In the genomic region with DNA sequence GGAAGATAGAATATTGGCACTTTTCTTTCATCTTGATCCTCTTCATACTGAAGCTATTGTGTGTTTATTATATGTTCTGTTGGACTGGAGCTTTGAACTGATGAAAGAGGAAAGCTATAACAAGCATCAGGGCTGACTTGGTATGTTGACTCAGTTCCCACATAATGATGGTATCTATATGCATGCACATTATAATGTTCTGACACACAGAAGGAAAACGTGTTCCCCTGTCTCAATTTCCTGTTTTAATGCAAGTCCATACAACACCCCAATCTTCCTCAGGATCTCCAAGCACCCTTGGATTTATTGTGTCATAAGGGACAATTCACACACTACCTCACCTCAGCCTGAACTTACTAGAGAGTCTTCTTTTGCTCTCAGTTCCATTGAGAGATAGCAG, we compare ENCODE assay signal across 20 cellular contexts.
"Had no signal": no experiment of that assay in that cellular context is flagged by ENCODE, and none has a peak within 500 bp of the region (broad histone marks: within the 10 kb centered on the region; RNA-seq: fewer than 3 reads in every experiment).

No MANE protein-coding gene starts in this region.

- H3K4me3 Mint-ChIP-seq: activated naive CD4-positive, alpha-beta T cell treated with anti-CD3 and anti-CD28 coated beads, Interleukin-2, amount 10 ng/mL, durations not matched to agents 7 days and 5 days; endodermal cell; natural killer cell treated with Interleukin-12 subunit alpha and Interleukin-12 subunit beta and Interleukin-15 and Interleukin-18, amount 100 ng/mL, for 72 hours; stimulated activated naive CD8-positive, alpha-beta T cell treated with anti-CD3 and anti-CD28 coated beads, Interleukin-15, Interleukin-2, amounts not matched to agents 100 ng/mL and 50 ng/mL, for 24 hours; type B pancreatic cell had no signal

- H3K9me3 Mint-ChIP-seq: activated naive CD4-positive, alpha-beta T cell treated with anti-CD3 and anti-CD28 coated beads, Interleukin-2, amount 10 ng/mL, durations not matched to agents 7 days and 5 days; activated T-helper 2 cell treated with anti-CD3 and anti-CD28 coated beads, Interferon-gamma antibody, Interleukin-2, Interleukin-4, amounts not matched to agents 10 μg/mL and 5 μg/mL and 100 μg/mL, durations not matched to agents 14 hours and 24 hours and 36 hours; natural killer cell treated with Interleukin-12 subunit alpha and Interleukin-12 subunit beta and Interleukin-15 and Interleukin-18, amount 100 ng/mL, for 72 hours; stimulated activated naive CD8-positive, alpha-beta T cell treated with anti-CD3 and anti-CD28 coated beads, Interleukin-15, Interleukin-2, amounts not matched to agents 100 ng/mL and 50 ng/mL, for 24 hours; type B pancreatic cell had no signal

- H3K4me1 ChIP-seq: ascending aorta had no signal

- ATAC-seq: natural killer cell treated with Interleukin-12 subunit alpha and Interleukin-12 subunit beta and Interleukin-15 and Interleukin-18, amount 100 ng/mL, for 72 hours had no signal

- H3K36me3 ChIP-seq: ascending aorta, cardiac muscle cell, esophagus muscularis mucosa, left ventricle myocardium inferior, suprapubic skin had no signal

- DNase-seq: activated CD4-positive, CD25-positive, alpha-beta regulatory T cell treated with anti-CD3 and anti-CD28 coated beads, Interleukin-2, amount 50 U/mL, for 72 hours; activated naive CD4-positive, alpha-beta T cell treated with anti-CD3 and anti-CD28 coated beads, Interleukin-2, amount 10 ng/mL, durations not matched to agents 7 days and 5 days; dorsolateral prefrontal cortex; endodermal cell; hippocampal formation; kidney; left ventricle myocardium inferior; mesendoderm; posterior cingulate gyrus; stimulated activated CD4-positive, alpha-beta T cell treated with anti-CD3 and anti-CD28 coated beads, Interleukin-15, amount 100 ng/mL, for 24 hours; stimulated activated CD4-positive, alpha-beta T cell treated with anti-CD3 and anti-CD28 coated beads, Interleukin-4, amount 100 ng/mL, for 24 hours; stimulated activated CD8-positive, alpha-beta memory T cell treated with anti-CD3 and anti-CD28 coated beads, Interleukin-4, amount 100 ng/mL, for 48 hours had no signal

- H3K9me3 ChIP-seq: ascending aorta, esophagus muscularis mucosa, left ventricle myocardium inferior, suprapubic skin had no signal

- H3K27ac Mint-ChIP-seq: activated naive CD4-positive, alpha-beta T cell treated with anti-CD3 and anti-CD28 coated beads, Interleukin-2, amount 10 ng/mL, durations not matched to agents 7 days and 5 days; activated T-helper 2 cell treated with anti-CD3 and anti-CD28 coated beads, Interferon-gamma antibody, Interleukin-2, Interleukin-4, amounts not matched to agents 10 μg/mL and 5 μg/mL and 100 μg/mL, durations not matched to agents 14 hours and 24 hours and 36 hours; endodermal cell; natural killer cell treated with Interleukin-12 subunit alpha and Interleukin-12 subunit beta and Interleukin-15 and Interleukin-18, amount 100 ng/mL, for 72 hours; stimulated activated naive CD8-positive, alpha-beta T cell treated with anti-CD3 and anti-CD28 coated beads, Interleukin-15, Interleukin-2, amounts not matched to agents 100 ng/mL and 50 ng/mL, for 24 hours; type B pancreatic cell had no signal

- H3K4me1 Mint-ChIP-seq: endodermal cell had no signal

- H3K4me3 ChIP-seq: ascending aorta, cardiac muscle cell, dorsolateral prefrontal cortex, esophagus muscularis mucosa, left ventricle myocardium inferior, suprapubic skin had no signal

- H3K27me3 Mint-ChIP-seq: type B pancreatic cell had no signal

- H3K27me3 ChIP-seq: ascending aorta, cardiac muscle cell, dorsolateral prefrontal cortex, esophagus muscularis mucosa, suprapubic skin had no signal

- H3K36me3 Mint-ChIP-seq: activated naive CD4-positive, alpha-beta T cell treated with anti-CD3 and anti-CD28 coated beads, Interleukin-2, amount 10 ng/mL, durations not matched to agents 7 days and 5 days; type B pancreatic cell had no signal

- H3K27ac ChIP-seq: ascending aorta, cardiac muscle cell, dorsolateral prefrontal cortex, esophagus muscularis mucosa, left ventricle myocardium inferior, suprapubic skin had no signal
